Comparison of ENCODE assay signal across 1 cellular context in the genomic region with DNA sequence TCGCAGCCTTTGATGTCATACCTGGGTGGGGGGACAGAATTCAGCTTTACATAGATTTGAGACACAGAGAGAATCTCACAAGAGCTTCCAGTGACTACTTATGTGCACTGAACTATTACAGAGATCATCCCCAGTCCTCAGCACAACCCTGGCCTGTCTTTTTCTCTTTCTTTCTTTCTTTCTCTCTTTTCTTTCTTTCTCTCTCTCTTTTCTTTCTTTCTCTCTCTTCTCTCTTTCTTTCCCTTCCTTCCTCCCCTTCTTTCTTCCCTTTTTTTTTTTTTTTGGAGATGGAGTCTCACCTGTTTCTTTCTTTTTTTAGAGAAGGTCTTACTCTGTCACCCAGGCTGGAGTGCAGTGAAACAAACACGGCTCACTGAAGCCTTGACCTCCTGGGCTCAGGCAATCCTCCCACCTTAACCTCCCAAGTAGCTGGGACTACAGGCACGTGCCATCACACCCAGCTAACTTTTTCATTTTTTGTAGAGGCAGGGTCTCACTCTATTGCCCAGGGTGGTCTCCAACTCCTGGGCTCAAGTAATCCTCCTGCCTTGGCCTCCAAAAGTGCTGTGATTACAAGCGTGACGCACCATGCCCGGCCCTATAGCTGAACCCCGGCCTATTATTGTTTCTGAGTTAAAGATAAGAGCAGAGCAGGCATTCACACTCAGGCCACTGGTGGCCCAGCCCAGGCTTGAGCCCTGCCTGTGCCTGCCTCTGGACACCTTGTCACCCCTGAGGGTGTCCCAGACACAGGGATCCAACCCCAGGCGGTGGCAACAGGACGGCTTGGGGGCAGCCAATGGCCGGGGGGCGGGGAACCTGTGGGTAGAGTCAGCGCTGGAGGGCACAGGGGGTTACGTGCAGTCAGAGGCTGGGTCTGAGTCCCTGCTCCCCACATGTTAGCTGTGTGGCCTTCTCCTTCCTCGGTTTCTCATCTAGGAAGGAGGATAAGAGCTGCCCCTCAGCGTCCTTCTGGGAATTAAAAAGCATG.
TF ChIP-seq lines count a peak whose summit lies in the region.

No MANE protein-coding gene starts in this region.

TF ChIP-seq in GM23338, 12 proteins besides CTCF, POLR2A, EP300 and RAD21 (continued from another document):
- TF ChIP-seq, protein P1, sequence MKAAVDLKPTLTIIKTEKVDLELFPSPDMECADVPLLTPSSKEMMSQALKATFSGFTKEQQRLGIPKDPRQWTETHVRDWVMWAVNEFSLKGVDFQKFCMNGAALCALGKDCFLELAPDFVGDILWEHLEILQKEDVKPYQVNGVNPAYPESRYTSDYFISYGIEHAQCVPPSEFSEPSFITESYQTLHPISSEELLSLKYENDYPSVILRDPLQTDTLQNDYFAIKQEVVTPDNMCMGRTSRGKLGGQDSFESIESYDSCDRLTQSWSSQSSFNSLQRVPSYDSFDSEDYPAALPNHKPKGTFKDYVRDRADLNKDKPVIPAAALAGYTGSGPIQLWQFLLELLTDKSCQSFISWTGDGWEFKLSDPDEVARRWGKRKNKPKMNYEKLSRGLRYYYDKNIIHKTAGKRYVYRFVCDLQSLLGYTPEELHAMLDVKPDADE (IDR thresholded peaks at IDR 0.05): no peak
- no peak for TF ChIP-seq CREB1 (CRISPR knock-in tag; IDR thresholded peaks at IDR 0.05; ENCODE audit: low read depth)
- no peak for TF ChIP-seq JUNB (IDR thresholded peaks at IDR 0.05; ENCODE audit: unreplicated experiment)
- TF ChIP-seq, protein P2, sequence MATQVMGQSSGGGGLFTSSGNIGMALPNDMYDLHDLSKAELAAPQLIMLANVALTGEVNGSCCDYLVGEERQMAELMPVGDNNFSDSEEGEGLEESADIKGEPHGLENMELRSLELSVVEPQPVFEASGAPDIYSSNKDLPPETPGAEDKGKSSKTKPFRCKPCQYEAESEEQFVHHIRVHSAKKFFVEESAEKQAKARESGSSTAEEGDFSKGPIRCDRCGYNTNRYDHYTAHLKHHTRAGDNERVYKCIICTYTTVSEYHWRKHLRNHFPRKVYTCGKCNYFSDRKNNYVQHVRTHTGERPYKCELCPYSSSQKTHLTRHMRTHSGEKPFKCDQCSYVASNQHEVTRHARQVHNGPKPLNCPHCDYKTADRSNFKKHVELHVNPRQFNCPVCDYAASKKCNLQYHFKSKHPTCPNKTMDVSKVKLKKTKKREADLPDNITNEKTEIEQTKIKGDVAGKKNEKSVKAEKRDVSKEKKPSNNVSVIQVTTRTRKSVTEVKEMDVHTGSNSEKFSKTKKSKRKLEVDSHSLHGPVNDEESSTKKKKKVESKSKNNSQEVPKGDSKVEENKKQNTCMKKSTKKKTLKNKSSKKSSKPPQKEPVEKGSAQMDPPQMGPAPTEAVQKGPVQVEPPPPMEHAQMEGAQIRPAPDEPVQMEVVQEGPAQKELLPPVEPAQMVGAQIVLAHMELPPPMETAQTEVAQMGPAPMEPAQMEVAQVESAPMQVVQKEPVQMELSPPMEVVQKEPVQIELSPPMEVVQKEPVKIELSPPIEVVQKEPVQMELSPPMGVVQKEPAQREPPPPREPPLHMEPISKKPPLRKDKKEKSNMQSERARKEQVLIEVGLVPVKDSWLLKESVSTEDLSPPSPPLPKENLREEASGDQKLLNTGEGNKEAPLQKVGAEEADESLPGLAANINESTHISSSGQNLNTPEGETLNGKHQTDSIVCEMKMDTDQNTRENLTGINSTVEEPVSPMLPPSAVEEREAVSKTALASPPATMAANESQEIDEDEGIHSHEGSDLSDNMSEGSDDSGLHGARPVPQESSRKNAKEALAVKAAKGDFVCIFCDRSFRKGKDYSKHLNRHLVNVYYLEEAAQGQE (IDR thresholded peaks at IDR 0.05; ENCODE audit: unreplicated experiment): no peak
